ENCODE assay signal across 8 cellular contexts in the genomic region with DNA sequence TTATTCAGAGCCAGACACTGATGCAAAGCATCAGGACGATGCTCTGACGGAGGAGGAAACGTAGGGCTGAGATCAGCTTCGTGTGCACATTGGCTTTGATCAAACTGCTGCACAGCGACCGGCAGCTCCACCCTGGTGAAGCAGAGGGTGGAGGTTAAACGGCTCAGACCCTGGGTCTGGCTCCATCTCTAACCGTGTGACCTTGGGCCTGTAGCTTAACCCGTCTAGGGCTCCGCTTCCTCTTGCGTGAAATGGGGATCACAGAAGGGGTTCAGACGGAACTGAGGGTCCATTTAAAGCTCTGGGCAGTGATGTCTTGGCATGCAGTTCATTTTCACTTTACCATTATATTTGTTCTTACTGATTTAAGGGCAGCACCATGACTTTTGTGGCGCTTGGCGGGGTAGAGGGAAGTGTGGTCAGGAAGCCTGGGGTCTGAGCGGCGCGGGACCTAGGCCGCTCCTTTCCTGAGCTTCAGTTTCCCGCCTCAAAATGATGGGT. TPM values are rescaled to one million over a fixed set of nuclear protein-coding genes. Genes with fewer than 3 reads are reported as not detected.
DNase-seq lines count a peak whose midpoint lies in the region; ATAC-seq and TF ChIP-seq lines count a peak whose summit lies in the region.

No MANE protein-coding gene starts in this region.

- no peaks in the 10 kb centered on the region for H3K27me3 ChIP-seq in SJSA1 (replicated peaks)

- H3K9me3 Mint-ChIP-seq in activated CD8-positive, alpha-beta memory T cell treated with anti-CD3 and anti-CD28 coated beads, Interleukin-2, amount 10 ng/mL, durations not matched to agents 7 days and 5 days (ENCODE audit: low read depth), result no peaks in the 10 kb centered on the region

- peak; percentile 73 for DNase-seq in activated CD8-positive, alpha-beta memory T cell treated with anti-CD3 and anti-CD28 coated beads, Interleukin-2, amount 10 ng/mL, durations not matched to agents 7 days and 5 days
- no peak for DNase-seq in activated CD8-positive, alpha-beta memory T cell treated with anti-CD3 and anti-CD28 coated beads for 24 hours
- DNase-seq in SJSA1 (ENCODE audit: low read depth in 1 of 2, low spot score in 2 of 2) (no peak), astrocyte of the cerebellum (ENCODE audit: low read depth) (no peak), inferior parietal cortex (ENCODE audit: extremely low spot score) (peak; percentile 4)
- peak; percentile 30 for DNase-seq in stimulated activated CD4-positive, alpha-beta T cell treated with anti-CD3 and anti-CD28 coated beads, Interleukin-4, amount 100 ng/mL, for 1 hour

- H3K4me3 Mint-ChIP-seq in activated CD8-positive, alpha-beta memory T cell treated with anti-CD3 and anti-CD28 coated beads, Interleukin-2, amount 10 ng/mL, durations not matched to agents 7 days and 5 days, result peak overlapping the region; percentile 94

- H3K27ac ChIP-seq in SJSA1, result peak overlapping the region; percentile 97

- H3K36me3 ChIP-seq in SJSA1, result peaks cover 31% of the 10 kb centered on the region

- peaks cover 12% of the 10 kb centered on the region for H3K4me1 ChIP-seq in SJSA1 (replicated peaks)

- peaks cover 44% of the 10 kb centered on the region for H3K4me1 Mint-ChIP-seq in activated CD8-positive, alpha-beta memory T cell treated with anti-CD3 and anti-CD28 coated beads, Interleukin-2, amount 10 ng/mL, durations not matched to agents 7 days and 5 days

- no peak for TF ChIP-seq CTCF in astrocyte of the cerebellum (IDR thresholded peaks at IDR 0.05; ENCODE audit: low read depth, low read length, missing control alignments)

- in situ Hi-C loops in astrocyte of the cerebellum (cut with HindIII; ENCODE audit: low sequenced_read_pairs), result no loop called here

- no peaks in the 10 kb centered on the region for H3K27me3 Mint-ChIP-seq in activated CD8-positive, alpha-beta memory T cell treated with anti-CD3 and anti-CD28 coated beads, Interleukin-2, amount 10 ng/mL, durations not matched to agents 7 days and 5 days

- peak overlapping the region; percentile 100 for H3K27ac Mint-ChIP-seq in activated CD8-positive, alpha-beta memory T cell treated with anti-CD3 and anti-CD28 coated beads, Interleukin-2, amount 10 ng/mL, durations not matched to agents 7 days and 5 days

- H3K4me3 ChIP-seq in SJSA1 (peak overlapping the region; percentile 69), astrocyte of the cerebellum (ENCODE audit: low read depth, low read length) (peak overlapping the region; percentile 71)

- CTCF ChIA-PET in activated CD8-positive, alpha-beta memory T cell treated with anti-CD3 and anti-CD28 coated beads, Interleukin-2, amount 10 ng/mL, durations not matched to agents 7 days and 5 days (lab: Charles Lee), result interaction anchor here (0.9 to 3.8 kb wide), 8 partner anchors 10 to 898 kb away, joined by 3 to 15 read pairs (median 4); partner anchors contain the start of genes DSN1, MROH8 and RPN2

- peaks cover 38% of the 10 kb centered on the region for H3K36me3 Mint-ChIP-seq in activated CD8-positive, alpha-beta memory T cell treated with anti-CD3 and anti-CD28 coated beads, Interleukin-2, amount 10 ng/mL, durations not matched to agents 7 days and 5 days

- H3K9me3 ChIP-seq in SJSA1 (replicated peaks), result no peaks in the 10 kb centered on the region

- peak; percentile 41 for ATAC-seq in activated CD8-positive, alpha-beta memory T cell treated with anti-CD3 and anti-CD28 coated beads, Interleukin-2, amount 10 ng/mL, durations not matched to agents 7 days and 5 days
- peak; percentile 17 for ATAC-seq in HG03095 (IDR thresholded peaks at IDR 0.05; ENCODE audit: unreplicated experiment)
- no peak for ATAC-seq in GM19324 (IDR thresholded peaks at IDR 0.05; ENCODE audit: low FRiP score, unreplicated experiment)

RNA-seq across cellular contexts. Expression of gene RBL1, which starts 0.6 kb away (rescaled TPM):
- total RNA-seq in activated CD8-positive, alpha-beta memory T cell treated with anti-CD3 and anti-CD28 coated beads, Interleukin-2, amount 10 ng/mL, durations not matched to agents 7 days and 5 days, result 10 to 100 TPM; 46.2 to 67.3 TPM
- total RNA-seq in SJSA1 (2014; rRNA removed; shearing (Covaris generic)), result 28.5 and 37.7 TPM in 2 replicates

Comparison
In these comparisons a context has a peak if more than half of its experiments do, and no peak if none do; other contexts are left out.
1. DNase-seq: peak in activated CD8-positive, alpha-beta memory T cell treated with anti-CD3 and anti-CD28 coated beads, Interleukin-2, amount 10 ng/mL, durations not matched to agents 7 days and 5 days (single experiment), inferior parietal cortex (single experiment) and stimulated activated CD4-positive, alpha-beta T cell treated with anti-CD3 and anti-CD28 coated beads, Interleukin-4, amount 100 ng/mL, for 1 hour (single experiment); none in activated CD8-positive, alpha-beta memory T cell treated with anti-CD3 and anti-CD28 coated beads for 24 hours (single experiment), SJSA1 (0 of 2) and astrocyte of the cerebellum (single experiment).